In genomic region chr3:129605593-129606521, GRCh38 we compare ENCODE assay signal across 8 cellular contexts. TPM values are rescaled to one million over a fixed set of nuclear protein-coding genes. Genes with fewer than 3 reads are reported as not detected.
A peak's percentile ranks its signal among the peaks of the same experiment; 100 is the strongest.
DNase-seq lines count a peak whose midpoint lies in the region; ATAC-seq and TF ChIP-seq lines count a peak whose summit lies in the region.

No MANE protein-coding gene starts in this region.

- H2AFZ ChIP-seq in MM.1S (ENCODE audit: low read length), result peak overlapping the region; percentile 72

- POLR2A ChIA-PET in activated CD4-positive, alpha-beta T cell treated with anti-CD3 and anti-CD28 coated beads for 36 hours (lab: Charles Lee), result interaction anchor here (0.7 to 1.1 kb wide), 2 partner anchors 13 to 381 kb away, joined by 3 read pairs; no protein-coding TSS in a partner anchor

- no peak for TF ChIP-seq CTCF in MM.1S (IDR thresholded peaks at IDR 0.05; ENCODE audit: low read length)

- intact Hi-C loops in activated CD4-positive, alpha-beta T cell treated with anti-CD3 and anti-CD28 coated beads for 36 hours (cut with DNase I, micrococcal nuclease), result loop anchor here (2.0 to 10.0 kb wide), 3 partner anchors 21 to 114 kb away; no protein-coding TSS in a partner anchor

- H3K9ac ChIP-seq in MM.1S (ENCODE audit: low read length) (no peak overlapping the region), duodenal mucosa (ENCODE audit: low read depth in 1 of 2, low read length in 2 of 2) (peak overlapping the region; percentile 4 to 43)

- H3K4me3 ChIP-seq in MM.1S (ENCODE audit: low read length), result peak overlapping the region; percentile 47; the same call in 1 of the 2 replicates
- peak overlapping the region; percentile 55 to 74 for H3K4me3 ChIP-seq in duodenal mucosa (ENCODE audit: low read depth in 1 of 2, low read length in 2 of 2)

- H3K27me3 ChIP-seq in MM.1S (replicated peaks; ENCODE audit: insufficient read depth, low read length), result peaks cover 38% of the 10 kb centered on the region
- peaks cover 26 to 45% of the 10 kb centered on the region in 2 donors for H3K27me3 ChIP-seq in duodenal mucosa (ENCODE audit: control insufficient read depth in 1 of 2, insufficient read depth in 2 of 2, low read length in 2 of 2)

- H3K27ac Mint-ChIP-seq in activated CD4-positive, alpha-beta T cell treated with anti-CD3 and anti-CD28 coated beads for 36 hours, result peak overlapping the region; percentile 89
- no peak overlapping the region for H3K27ac Mint-ChIP-seq in stimulated activated naive CD8-positive, alpha-beta T cell treated with anti-CD3 and anti-CD28 coated beads, Interleukin-15, amount 100 ng/mL, for 72 hours

- H3K9me3 ChIP-seq in MM.1S (replicated peaks; ENCODE audit: insufficient read depth, low read length) (no peaks in the 10 kb centered on the region), duodenal mucosa (ENCODE audit: control insufficient read depth in 1 of 2, low read length in 2 of 2) (no peaks in the 10 kb centered on the region)

- peak overlapping the region; percentile 66 for H3K4me2 ChIP-seq in MM.1S (ENCODE audit: low read depth, low read length)

- DNase-seq in DMS79 treated with DMSO at 0.1 percent for 48 hours (lab: John Stamatoyannopoulos, UW), result peak; percentile 27
- peak; percentile 15 for DNase-seq in MM.1S
- peak; percentile 68 for DNase-seq in activated CD4-positive, alpha-beta T cell treated with anti-CD3 and anti-CD28 coated beads for 36 hours
- peak; percentile 76 to 81 for DNase-seq in lung microvascular endothelial cell (ENCODE audit: low read depth in 2 of 2)
- DNase-seq in stimulated activated naive CD8-positive, alpha-beta T cell treated with anti-CD3 and anti-CD28 coated beads, Interleukin-15, amount 100 ng/mL, for 72 hours, result peak; percentile 53 to 54
- no peak for DNase-seq in effector CD8-positive, alpha-beta T cell (lab: John Stamatoyannopoulos, UW)

- peaks cover 18% of the 10 kb centered on the region for H3K27me3 Mint-ChIP-seq in activated CD4-positive, alpha-beta T cell treated with anti-CD3 and anti-CD28 coated beads for 36 hours
- H3K27me3 Mint-ChIP-seq in stimulated activated naive CD8-positive, alpha-beta T cell treated with anti-CD3 and anti-CD28 coated beads, Interleukin-15, amount 100 ng/mL, for 72 hours, result peaks cover 75% of the 10 kb centered on the region

- H3K27ac ChIP-seq in MM.1S (ENCODE audit: low read length) (no peak overlapping the region), duodenal mucosa (ENCODE audit: low read depth, low read length) (peak overlapping the region; percentile 51)

- no peaks in the 10 kb centered on the region for H3F3A ChIP-seq in MM.1S (ENCODE audit: insufficient read depth, low read length)

- H3K36me3 ChIP-seq in MM.1S (replicated peaks; ENCODE audit: insufficient read depth, low read length), result no peaks in the 10 kb centered on the region
- no peaks in the 10 kb centered on the region for H3K36me3 ChIP-seq in duodenal mucosa (ENCODE audit: control insufficient read depth in 1 of 2, insufficient read depth in 2 of 2, low read length in 2 of 2)

- H3K9me2 ChIP-seq in MM.1S (replicated peaks; ENCODE audit: insufficient read depth, low read length), result no peaks in the 10 kb centered on the region

- no peaks in the 10 kb centered on the region for H4K20me1 ChIP-seq in MM.1S (ENCODE audit: insufficient read depth, low read length)

- ATAC-seq in activated CD4-positive, alpha-beta T cell treated with anti-CD3 and anti-CD28 coated beads for 36 hours, result peak; percentile 68
- peak; percentile 69 for ATAC-seq in stimulated activated naive CD8-positive, alpha-beta T cell treated with anti-CD3 and anti-CD28 coated beads, Interleukin-15, amount 100 ng/mL, for 72 hours
- no peak for ATAC-seq in GM21447 (IDR thresholded peaks at IDR 0.05; ENCODE audit: unreplicated experiment)

- 0 out of 2 replicates have a peak, but pooled peaks cover 2% of the 10 kb centered on the region for H3K4me1 ChIP-seq in MM.1S (ENCODE audit: low read length)
- H3K4me1 ChIP-seq in duodenal mucosa (ENCODE audit: control insufficient read depth in 1 of 2, insufficient read depth in 2 of 2, low read length in 2 of 2), result peaks cover 12 to 47% of the 10 kb centered on the region in 2 donors

- no peaks in the 10 kb centered on the region for H3K79me2 ChIP-seq in MM.1S (ENCODE audit: low read length)

- CTCF ChIA-PET in activated CD4-positive, alpha-beta T cell treated with anti-CD3 and anti-CD28 coated beads for 36 hours (lab: Charles Lee), result interaction anchor here (0.5 to 1.6 kb wide), 6 partner anchors 9 to 1553 kb away, joined by 3 to 9 read pairs (median 4); partner anchors contain the start of gene SEC61A1

- H3K9me3 Mint-ChIP-seq in activated CD4-positive, alpha-beta T cell treated with anti-CD3 and anti-CD28 coated beads for 36 hours (ENCODE audit: low read depth), result no peaks in the 10 kb centered on the region
- H3K9me3 Mint-ChIP-seq in stimulated activated naive CD8-positive, alpha-beta T cell treated with anti-CD3 and anti-CD28 coated beads, Interleukin-15, amount 100 ng/mL, for 72 hours, result no peaks in the 10 kb centered on the region

- no peaks in the 10 kb centered on the region for H3K36me3 Mint-ChIP-seq in activated CD4-positive, alpha-beta T cell treated with anti-CD3 and anti-CD28 coated beads for 36 hours (ENCODE audit: low read depth)

- peaks cover 10% of the 10 kb centered on the region for H3K4me1 Mint-ChIP-seq in activated CD4-positive, alpha-beta T cell treated with anti-CD3 and anti-CD28 coated beads for 36 hours
- peaks cover 17% of the 10 kb centered on the region for H3K4me1 Mint-ChIP-seq in stimulated activated naive CD8-positive, alpha-beta T cell treated with anti-CD3 and anti-CD28 coated beads, Interleukin-15, amount 100 ng/mL, for 72 hours

- H3K4me3 Mint-ChIP-seq in activated CD4-positive, alpha-beta T cell treated with anti-CD3 and anti-CD28 coated beads for 36 hours, result peak overlapping the region; percentile 78
- H3K4me3 Mint-ChIP-seq in stimulated activated naive CD8-positive, alpha-beta T cell treated with anti-CD3 and anti-CD28 coated beads, Interleukin-15, amount 100 ng/mL, for 72 hours, result peak overlapping the region; percentile 82 to 88

RNA-seq across cellular contexts. Expression of gene PLXND1, which starts 0.6 kb away (rescaled TPM):
- total RNA-seq in activated CD4-positive, alpha-beta T cell treated with anti-CD3 and anti-CD28 coated beads for 36 hours, result 1 to 10 TPM; 3.1 to 4.6 TPM
- total RNA-seq in lung microvascular endothelial cell, result 131 and 262 TPM in 2 replicates

Comparison
In these comparisons a context has a peak if more than half of its experiments do, and no peak if none do; other contexts are left out.
1. RNA of gene PLXND1, which starts 0.6 kb away (total RNA-seq): 131 to 262 TPM in lung microvascular endothelial cell; 3.1 to 4.6 TPM in activated CD4-positive, alpha-beta T cell treated with anti-CD3 and anti-CD28 coated beads for 36 hours; every median in the first group is over 10 times any median in the second.